8 cellular contexts compared by ENCODE assay signal in genomic region chr19:51158474-51159129, GRCh38. TPM values are rescaled to one million over a fixed set of nuclear protein-coding genes. Genes with fewer than 3 reads are reported as not detected.
A peak's percentile ranks its signal among the peaks of the same experiment; 100 is the strongest.
DNase-seq lines count a peak whose midpoint lies in the region; ATAC-seq and TF ChIP-seq lines count a peak whose summit lies in the region.

No MANE protein-coding gene starts in this region.

- no CpG with 5 or more reads among the region's 7 CpGs for WGBS in H9 (ENCODE audit: extremely low coverage, insufficient read length, low lambda C conversion rate)

- H3K9me3 Mint-ChIP-seq in H9, result no peaks in the 10 kb centered on the region

- TF ChIP-seq CTCF in BE2C (IDR thresholded peaks at IDR 0.05; ENCODE audit: low read depth, low read length) (peak; percentile 75), H9 (conservative IDR thresholded peaks at IDR 0.05) (peak; percentile 88), right atrium auricular region (IDR thresholded peaks at IDR 0.05) (peak; percentile 30 to 64)

- H2BK20ac ChIP-seq in H9 (ENCODE audit: low read depth, low read length, poor library complexity, severe bottlenecking), result no peak overlapping the region

- no peaks in the 10 kb centered on the region for H3K79me2 ChIP-seq in H9 (ENCODE audit: insufficient read depth, low read length)

- H3K36me3 Mint-ChIP-seq in H9 (ENCODE audit: insufficient read depth in 1 of 3, low read depth in 3 of 3), result no peaks in the 10 kb centered on the region

- H3K36me3 ChIP-seq in BE2C (no peaks in the 10 kb centered on the region), right atrium auricular region (no peaks in the 10 kb centered on the region)

- H3T11ph ChIP-seq in H9 (ENCODE audit: low read length), result no peak overlapping the region

- no peak overlapping the region for H3K23ac ChIP-seq in H9 (ENCODE audit: insufficient read length, low read depth, low read length)

- no peak overlapping the region for H3K27ac ChIP-seq in H9 (ENCODE audit: insufficient read length, low read depth, low read length)
- H3K27ac ChIP-seq in right atrium auricular region, result no peak overlapping the region

- H3K4me2 ChIP-seq in H9 (ENCODE audit: insufficient read depth, insufficient read length, low read length), result no peak overlapping the region

- H4K91ac ChIP-seq in H9 (ENCODE audit: insufficient read length, low read depth, low read length), result no peak overlapping the region

- no peak overlapping the region for H4K8ac ChIP-seq in H9 (replicated peaks; ENCODE audit: insufficient read length, low read depth, low read length)

- H3K27me3 ChIP-seq in BE2C (peaks cover 15% of the 10 kb centered on the region), H9 (ENCODE audit: insufficient read depth, low read length) (no peaks in the 10 kb centered on the region), right atrium auricular region (no peaks in the 10 kb centered on the region)

- H2BK120ac ChIP-seq in H9 (ENCODE audit: low read depth, low read length, poor library complexity, severe bottlenecking), result no peak overlapping the region

- H4K20me1 ChIP-seq in H9 (ENCODE audit: control insufficient read depth, insufficient read depth, insufficient read length), result no peaks in the 10 kb centered on the region

- no peak overlapping the region for H2BK12ac ChIP-seq in H9 (ENCODE audit: insufficient read length, low read depth, low read length)

- no peaks in the 10 kb centered on the region for H3K23me2 ChIP-seq in H9 (ENCODE audit: insufficient read length, low read depth, low read length, poor library complexity, severe bottlenecking)

- H3K4me1 ChIP-seq in BE2C, result no peaks in the 10 kb centered on the region
- no peaks in the 10 kb centered on the region; the same call in 1 of the 2 replicates for H3K4me1 ChIP-seq in H9 (ENCODE audit: insufficient read depth, low read length)
- no peaks in the 10 kb centered on the region for H3K4me1 ChIP-seq in right atrium auricular region

- H4K5ac ChIP-seq in H9 (ENCODE audit: insufficient read length, low read depth, low read length), result no peak overlapping the region

- no peak overlapping the region for H2AK5ac ChIP-seq in H9 (ENCODE audit: insufficient read length, low read length)

- no peak overlapping the region for H3K18ac ChIP-seq in H9 (ENCODE audit: insufficient read length, low read depth, low read length)

- H2BK15ac ChIP-seq in H9 (ENCODE audit: low read depth, low read length), result no peak overlapping the region

- H3K4me3 ChIP-seq in BE2C (ENCODE audit: low read depth, low read length), result no peak overlapping the region
- H3K4me3 ChIP-seq in right atrium auricular region, result no peak overlapping the region

- DNase-seq in BE2C, result peak; percentile 69
- DNase-seq in H9, result peak; percentile 80
- peak; percentile 71 for DNase-seq in activated naive CD4-positive, alpha-beta T cell treated with Interleukin-2 at 50 U/mL for 16 hours
- no peak for DNase-seq in right atrium auricular region (ENCODE audit: low spot score)
- DNase-seq in stimulated activated CD4-positive, alpha-beta T cell treated with anti-CD3 and anti-CD28 coated beads, Interleukin-1b, Interleukin-23, amount 100 ng/mL, for 1 hour (ENCODE audit: low read depth in 2 of 2), result peak; percentile 33 to 67
- DNase-seq in superior temporal gyrus (ENCODE audit: extremely low spot score), result no peak
- no peak for DNase-seq in NCI-H345 treated with DMSO at 0.1 percent for 48 hours (lab: John Stamatoyannopoulos, UW; ENCODE audit: unreplicated experiment)

- no peak overlapping the region for H2BK5ac ChIP-seq in H9 (ENCODE audit: insufficient read length, low read length)

- H3K9me3 ChIP-seq in BE2C, result no peaks in the 10 kb centered on the region
- no peaks in the 10 kb centered on the region for H3K9me3 ChIP-seq in H9 (ENCODE audit: control insufficient read depth, low read depth, low read length)
- no peaks in the 10 kb centered on the region for H3K9me3 ChIP-seq in right atrium auricular region

- H3K14ac ChIP-seq in H9 (ENCODE audit: insufficient read depth, low read length), result no peak overlapping the region

- peak; percentile 64; the same call in 2 of the 3 replicates for ATAC-seq in SK-N-SH treated with all-trans-retinoic acid at 6 μM for 48 hours

- H3K4me3 Mint-ChIP-seq in H9, result no peak overlapping the region

- H3K27me3 Mint-ChIP-seq in H9 (ENCODE audit: low read depth), result peaks cover 11% of the 10 kb centered on the region

- no peak overlapping the region for H3K56ac ChIP-seq in H9 (ENCODE audit: insufficient read length, low read depth, low read length)

- no peaks in the 10 kb centered on the region for H3K79me1 ChIP-seq in H9 (ENCODE audit: insufficient read depth, low read depth, low read length, poor library complexity, severe bottlenecking)

- H3K4ac ChIP-seq in H9 (ENCODE audit: low read depth, low read length), result no peak overlapping the region

- H3K9ac ChIP-seq in H9 (ENCODE audit: extremely low read depth, insufficient read length, low read length), result no peak overlapping the region

- H3K27ac Mint-ChIP-seq in H9, result peak overlapping the region in 1 of 3 experiments; percentile 87; a peak in 1 of 7 replicates

- peak overlapping the region; percentile 43 for H2AFZ ChIP-seq in H9 (ENCODE audit: low read length)

- H3K4me1 Mint-ChIP-seq in H9, result no peaks in the 10 kb centered on the region; a peak in 1 of 4 replicates

TF ChIP-seq in SK-N-SH treated with all-trans-retinoic acid at 6 μM for 48 hours, 23 proteins besides CTCF, POLR2A, EP300 and RAD21 (continues in another document):
- TF ChIP-seq POU6F1 (CRISPR knock-in tag; IDR thresholded peaks at IDR 0.05; ENCODE audit: borderline replicate concordance, low read depth) (no peak), PPARA (CRISPR knock-in tag; IDR thresholded peaks at IDR 0.05; ENCODE audit: borderline replicate concordance) (no peak), RARB (CRISPR knock-in tag; IDR thresholded peaks at IDR 0.05) (no peak), TOX (CRISPR knock-in tag; IDR thresholded peaks at IDR 0.05; ENCODE audit: borderline replicate concordance) (no peak), ARNTL (CRISPR knock-in tag; IDR thresholded peaks at IDR 0.05; ENCODE audit: borderline replicate concordance, low read depth) (no peak), ZNF565 (CRISPR knock-in tag; conservative IDR thresholded peaks at IDR 0.05; ENCODE audit: low read depth) (no peak), BACH2 (CRISPR knock-in tag; IDR thresholded peaks at IDR 0.05; ENCODE audit: borderline replicate concordance) (no peak), ISL1 (CRISPR knock-in tag; IDR thresholded peaks at IDR 0.05) (no peak), SNAI2 (CRISPR knock-in tag; IDR thresholded peaks at IDR 0.05) (no peak), GLIS3 (CRISPR knock-in tag; IDR thresholded peaks at IDR 0.05) (no peak)
- TF ChIP-seq, protein P1, sequence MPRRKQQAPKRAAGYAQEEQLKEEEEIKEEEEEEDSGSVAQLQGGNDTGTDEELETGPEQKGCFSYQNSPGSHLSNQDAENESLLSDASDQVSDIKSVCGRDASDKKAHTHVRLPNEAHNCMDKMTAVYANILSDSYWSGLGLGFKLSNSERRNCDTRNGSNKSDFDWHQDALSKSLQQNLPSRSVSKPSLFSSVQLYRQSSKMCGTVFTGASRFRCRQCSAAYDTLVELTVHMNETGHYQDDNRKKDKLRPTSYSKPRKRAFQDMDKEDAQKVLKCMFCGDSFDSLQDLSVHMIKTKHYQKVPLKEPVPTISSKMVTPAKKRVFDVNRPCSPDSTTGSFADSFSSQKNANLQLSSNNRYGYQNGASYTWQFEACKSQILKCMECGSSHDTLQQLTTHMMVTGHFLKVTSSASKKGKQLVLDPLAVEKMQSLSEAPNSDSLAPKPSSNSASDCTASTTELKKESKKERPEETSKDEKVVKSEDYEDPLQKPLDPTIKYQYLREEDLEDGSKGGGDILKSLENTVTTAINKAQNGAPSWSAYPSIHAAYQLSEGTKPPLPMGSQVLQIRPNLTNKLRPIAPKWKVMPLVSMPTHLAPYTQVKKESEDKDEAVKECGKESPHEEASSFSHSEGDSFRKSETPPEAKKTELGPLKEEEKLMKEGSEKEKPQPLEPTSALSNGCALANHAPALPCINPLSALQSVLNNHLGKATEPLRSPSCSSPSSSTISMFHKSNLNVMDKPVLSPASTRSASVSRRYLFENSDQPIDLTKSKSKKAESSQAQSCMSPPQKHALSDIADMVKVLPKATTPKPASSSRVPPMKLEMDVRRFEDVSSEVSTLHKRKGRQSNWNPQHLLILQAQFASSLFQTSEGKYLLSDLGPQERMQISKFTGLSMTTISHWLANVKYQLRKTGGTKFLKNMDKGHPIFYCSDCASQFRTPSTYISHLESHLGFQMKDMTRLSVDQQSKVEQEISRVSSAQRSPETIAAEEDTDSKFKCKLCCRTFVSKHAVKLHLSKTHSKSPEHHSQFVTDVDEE (CRISPR knock-in tag; IDR thresholded peaks at IDR 0.05), result no peak

RNA-seq across cellular contexts. Expression of gene SIGLEC7, which starts 16.5 kb away (rescaled TPM):
- not detected for polyA plus RNA-seq in BE2C (2012; ENCODE audit: insufficient read depth, insufficient read length, low read depth)
- total RNA-seq in H9 (2021) (not detected in 2 replicates), right atrium auricular region (1 to 10 TPM in 1 of 2 donors, under 1 TPM in 1; 0.26 to 1.7 TPM)

RNA-seq across cellular contexts. Expression of gene SIGLEC9, which starts 33.9 kb away (rescaled TPM):
- not detected for polyA plus RNA-seq in BE2C (2012; ENCODE audit: insufficient read depth, insufficient read length, low read depth)
- not detected in 2 replicates for total RNA-seq in H9 (2021)
- total RNA-seq in right atrium auricular region, result 1 to 10 TPM; 1.5 to 7.4 TPM

RNA-seq across cellular contexts. Expression of gene CTU1, which starts 50.4 kb away (rescaled TPM):
- polyA plus RNA-seq in BE2C (2012; ENCODE audit: insufficient read depth, insufficient read length, low read depth), result 25.4 TPM
- total RNA-seq in H9 (2021) (8.0 and 8.8 TPM in 2 replicates), right atrium auricular region (1 to 10 TPM; 4.8 to 7.7 TPM)

Comparison
In these comparisons a context has a peak if more than half of its experiments do, and no peak if none do; other contexts are left out.
1. DNase-seq: peak in BE2C (single experiment), H9 (single experiment), activated naive CD4-positive, alpha-beta T cell treated with Interleukin-2 at 50 U/mL for 16 hours (single experiment) and stimulated activated CD4-positive, alpha-beta T cell treated with anti-CD3 and anti-CD28 coated beads, Interleukin-1b, Interleukin-23, amount 100 ng/mL, for 1 hour (2 of 2); none in right atrium auricular region (single experiment), superior temporal gyrus (single experiment) and NCI-H345 treated with DMSO at 0.1 percent for 48 hours (single experiment).
2. Peak in every context shown above with its lines, with median percentiles within 50 percentile points of each other: CTCF ChIP-seq.